ENCODE assay signal across 14 cellular contexts in genomic region chr20:29741894-29742698, GRCh38.
"Had no signal": no experiment of that assay in that cellular context is flagged by ENCODE, and none has a peak within 500 bp of the region (broad histone marks: within the 10 kb centered on the region; RNA-seq: fewer than 3 reads in every experiment).

No MANE protein-coding gene starts in this region.

- H3K9me3 ChIP-seq: colonic mucosa, vagina had no signal

- H3K27ac Mint-ChIP-seq: activated CD4-positive, alpha-beta T cell treated with anti-CD3 and anti-CD28 coated beads, Interleukin-2, amount 10 ng/mL, durations not matched to agents 7 days and 5 days; activated naive CD4-positive, alpha-beta T cell treated with anti-CD3 and anti-CD28 coated beads for 36 hours; activated T-helper 2 cell treated with anti-CD3 and anti-CD28 coated beads, Interferon-gamma antibody, Interleukin-2, Interleukin-4, amounts not matched to agents 10 μg/mL and 5 μg/mL and 100 μg/mL, durations not matched to agents 14 hours and 24 hours and 36 hours; T-helper 2 cell treated with Interferon-gamma antibody and Interleukin-4, amounts not matched to agents 5 μg/mL and 100 μg/mL, for 36 hours had no signal

- H3K27me3 ChIP-seq: colonic mucosa, hepatocyte, vagina had no signal

- DNase-seq: activated CD4-positive, alpha-beta T cell treated with anti-CD3 and anti-CD28 coated beads, Interleukin-2, amount 10 ng/mL, durations not matched to agents 7 days and 5 days; activated CD4-positive, CD25-positive, alpha-beta regulatory T cell; activated naive CD4-positive, alpha-beta T cell treated with anti-CD3 and anti-CD28 coated beads for 36 hours; central memory CD4-positive, alpha-beta T cell; colonic mucosa; left ventricle myocardium inferior; mesendoderm had no signal

- H3K27ac ChIP-seq: colonic mucosa, esophagus muscularis mucosa, hepatocyte, left ventricle myocardium inferior, psoas muscle, tibial artery, vagina had no signal

- H3K4me1 Mint-ChIP-seq: activated CD4-positive, alpha-beta T cell treated with anti-CD3 and anti-CD28 coated beads, Interleukin-2, amount 10 ng/mL, durations not matched to agents 7 days and 5 days had no signal

- H3K4me3 ChIP-seq: colonic mucosa, esophagus muscularis mucosa, hepatocyte, left ventricle myocardium inferior, psoas muscle, tibial artery, vagina had no signal

- H3K4me1 ChIP-seq: colonic mucosa, esophagus muscularis mucosa, left ventricle myocardium inferior, psoas muscle, tibial artery, vagina had no signal

- H3K4me3 Mint-ChIP-seq: activated CD4-positive, alpha-beta T cell treated with anti-CD3 and anti-CD28 coated beads, Interleukin-2, amount 10 ng/mL, durations not matched to agents 7 days and 5 days; T-helper 2 cell treated with Interferon-gamma antibody and Interleukin-4, amounts not matched to agents 5 μg/mL and 100 μg/mL, for 36 hours had no signal

- H3K27me3 Mint-ChIP-seq: activated CD4-positive, alpha-beta T cell treated with anti-CD3 and anti-CD28 coated beads, Interleukin-2, amount 10 ng/mL, durations not matched to agents 7 days and 5 days had no signal

- H3K36me3 ChIP-seq: colonic mucosa, esophagus muscularis mucosa, left ventricle myocardium inferior, tibial artery, vagina had no signal
